ENCODE assay signal across 8 cellular contexts in genomic region chr11:105609341-105609781, GRCh38. TPM values are rescaled to one million over a fixed set of nuclear protein-coding genes. Genes with fewer than 3 reads are reported as not detected.
DNase-seq lines count a peak whose midpoint lies in the region; ATAC-seq and TF ChIP-seq lines count a peak whose summit lies in the region.

No MANE protein-coding gene starts in this region.

- peak; percentile 78 for ATAC-seq in HG02943 (IDR thresholded peaks at IDR 0.05; ENCODE audit: low read depth, unreplicated experiment)

- no peaks in the 10 kb centered on the region for H3K36me3 ChIP-seq in sigmoid colon

- no peak for TF ChIP-seq CTCF in GM13976 (IDR thresholded peaks at IDR 0.05; ENCODE audit: borderline replicate concordance, control extremely low read depth, extremely low read depth, insufficient read depth, missing control alignments)
- no peak for TF ChIP-seq CTCF in coronary artery (IDR thresholded peaks at IDR 0.05)
- no peak for TF ChIP-seq CTCF in sigmoid colon (IDR thresholded peaks at IDR 0.05)

- peak overlapping the region; percentile 65 for H3K4me3 ChIP-seq in coronary artery
- H3K4me3 ChIP-seq in sigmoid colon = peak overlapping the region in 2 of 4 donors; percentile 41 to 45

- no peak overlapping the region for H3K27ac ChIP-seq in coronary artery
- peak overlapping the region in 1 of 4 donors; percentile 46 for H3K27ac ChIP-seq in sigmoid colon

- H3K4me1 ChIP-seq in sigmoid colon = peaks cover 0 to 20% (median 10%) of the 10 kb centered on the region in 4 donors

- in situ Hi-C loops in GM13976 (cut with MboI; ENCODE audit: low sequenced_read_pairs, unreplicated experiment) = no loop called here

- intact Hi-C loops in sigmoid colon (cut with DNase I) = no loop called here

- no peak for TF ChIP-seq EP300 in sigmoid colon (IDR thresholded peaks at IDR 0.05)

- H3K27me3 ChIP-seq in sigmoid colon = peaks cover 4 to 47% (median 6%) of the 10 kb centered on the region in 3 donors

- H3K9me3 ChIP-seq in sigmoid colon = no peaks in the 10 kb centered on the region

- TF ChIP-seq POLR2A in sigmoid colon (IDR thresholded peaks at IDR 0.05) = no peak

- DNase-seq in AG08395 (ENCODE audit: low spot score) (peak; percentile 13), GM13976 (ENCODE audit: low spot score) (peak; percentile 36), NCI-H526 (lab: John Stamatoyannopoulos, UW) (peak; percentile 39 to 72), coronary artery (ENCODE audit: low spot score) (no peak), occipital lobe (lab: John Stamatoyannopoulos, UW) (peak; percentile 34), sigmoid colon (no peak)
- DNase-seq in activated naive CD4-positive, alpha-beta T cell treated with anti-CD3 and anti-CD28 coated beads, Interleukin-2, amount 50 U/mL, for 16 hours = no peak

- WGBS in sigmoid colon, 2 donors = 11 to 18% methylated on average over 7 of the region's 7 CpGs

RNA-seq across cellular contexts. Expression of gene GRIA4, which starts 0.5 kb away (rescaled TPM):
- total RNA-seq in occipital lobe = 86.3 TPM
- 1 to 10 TPM; 1.9 to 6.6 (median 4.3) TPM for total RNA-seq in sigmoid colon
- polyA plus RNA-seq in sigmoid colon = under 1 TPM; 0.23 to 0.60 (median 0.39) TPM

Comparison
In these comparisons a context has a peak if more than half of its experiments do, and no peak if none do; other contexts are left out.
1. DNase-seq: peak in AG08395 (single experiment), GM13976 (single experiment), NCI-H526 (2 of 2) and occipital lobe (single experiment); none in coronary artery (single experiment), sigmoid colon (single experiment) and activated naive CD4-positive, alpha-beta T cell treated with anti-CD3 and anti-CD28 coated beads, Interleukin-2, amount 50 U/mL, for 16 hours (single experiment).
2. RNA of gene GRIA4, which starts 0.5 kb away (total RNA-seq): 86.3 TPM in occipital lobe (single experiment); 1.9 to 6.6 TPM in sigmoid colon; every median in the first group is over 10 times any median in the second.